2 cellular contexts compared by ENCODE assay signal in genomic region chr21:45172408-45172807, GRCh38.
TF ChIP-seq lines count a peak whose summit lies in the region.

No MANE protein-coding gene starts in this region.

TF ChIP-seq in H1, 55 proteins besides CTCF, POLR2A, EP300 and RAD21:
- no peak for TF ChIP-seq GABPA (IDR thresholded peaks at IDR 0.05; ENCODE audit: borderline replicate concordance, insufficient read depth, low read length)
- no peak for TF ChIP-seq PHF8 (conservative IDR thresholded peaks at IDR 0.05; ENCODE audit: low read depth, low read length)
- no peak for TF ChIP-seq TEAD4 (IDR thresholded peaks at IDR 0.05; ENCODE audit: low read depth, low read length)
- TF ChIP-seq ATF2 (IDR thresholded peaks at IDR 0.05; ENCODE audit: low read length), result no peak
- no peak for TF ChIP-seq KDM5A (IDR thresholded peaks at IDR 0.05; ENCODE audit: low read length)
- TF ChIP-seq MAFK (IDR thresholded peaks at IDR 0.05; ENCODE audit: low read depth, low read length), result no peak
- TF ChIP-seq ATF3 (IDR thresholded peaks at IDR 0.05; ENCODE audit: insufficient read depth, low read depth, low read length), result no peak

TF ChIP-seq in HepG2, 621 proteins besides CTCF, POLR2A, EP300 and RAD21:
- TF ChIP-seq PTBP1 (IDR thresholded peaks at IDR 0.05; ENCODE audit: low read depth, low read length, poor library complexity, severe bottlenecking) (no peak), CBFB (CRISPR knock-in tag; IDR thresholded peaks at IDR 0.05) (no peak), ONECUT2 (CRISPR knock-in tag; IDR thresholded peaks at IDR 0.05) (0 out of 2 replicates have a peak, but pooled peaks have one; percentile 38), ZNF451 (CRISPR knock-in tag; IDR thresholded peaks at IDR 0.05) (no peak), ZNF530 (CRISPR knock-in tag; IDR thresholded peaks at IDR 0.05; ENCODE audit: low read depth) (no peak), PRPF4 (IDR thresholded peaks at IDR 0.05; ENCODE audit: low read depth, low read length, poor library complexity, severe bottlenecking) (no peak), TRAFD1 (CRISPR knock-in tag; IDR thresholded peaks at IDR 0.05; ENCODE audit: borderline replicate concordance) (no peak), ZNF619 (CRISPR knock-in tag; IDR thresholded peaks at IDR 0.05) (no peak), ZNF614 (CRISPR knock-in tag; IDR thresholded peaks at IDR 0.05; ENCODE audit: borderline replicate concordance) (no peak), GATAD1 (CRISPR knock-in tag; IDR thresholded peaks at IDR 0.05) (no peak), HES4 (CRISPR knock-in tag; IDR thresholded peaks at IDR 0.05; ENCODE audit: borderline replicate concordance) (no peak), ZNF276 (CRISPR knock-in tag; IDR thresholded peaks at IDR 0.05; ENCODE audit: low read depth) (no peak), KAT2B (IDR thresholded peaks at IDR 0.05; ENCODE audit: borderline replicate concordance, low read depth, low read length) (peak; percentile 92), ZNF343 (CRISPR knock-in tag; IDR thresholded peaks at IDR 0.05) (no peak)
